3 cellular contexts compared by ENCODE assay signal in the genomic region with DNA sequence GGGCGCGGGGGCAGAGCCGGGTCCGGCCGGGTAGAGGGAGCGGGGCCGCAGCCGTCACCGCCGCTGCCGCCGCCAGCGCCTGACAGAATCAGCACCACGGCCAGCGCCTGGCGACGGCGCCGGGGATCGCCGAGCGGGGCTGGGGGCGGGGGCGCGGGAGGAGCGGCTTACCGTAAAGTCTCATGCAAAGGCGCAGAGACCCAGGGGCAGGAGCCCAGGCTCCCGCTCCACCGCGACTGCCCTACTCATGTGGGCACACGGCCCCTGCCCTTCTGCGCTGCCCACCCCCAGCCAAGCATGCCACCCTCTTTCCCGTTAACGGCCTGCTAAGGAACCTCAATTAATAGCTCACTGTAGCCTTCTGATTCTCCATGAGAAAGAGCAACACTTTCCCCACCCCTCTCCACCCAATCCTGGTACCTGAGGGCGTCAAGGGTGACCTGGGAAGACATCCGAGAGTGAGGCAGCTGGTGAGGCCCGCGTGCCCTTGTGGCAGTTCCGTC.
TF ChIP-seq lines count a peak whose summit lies in the region.

A gene with protein sequence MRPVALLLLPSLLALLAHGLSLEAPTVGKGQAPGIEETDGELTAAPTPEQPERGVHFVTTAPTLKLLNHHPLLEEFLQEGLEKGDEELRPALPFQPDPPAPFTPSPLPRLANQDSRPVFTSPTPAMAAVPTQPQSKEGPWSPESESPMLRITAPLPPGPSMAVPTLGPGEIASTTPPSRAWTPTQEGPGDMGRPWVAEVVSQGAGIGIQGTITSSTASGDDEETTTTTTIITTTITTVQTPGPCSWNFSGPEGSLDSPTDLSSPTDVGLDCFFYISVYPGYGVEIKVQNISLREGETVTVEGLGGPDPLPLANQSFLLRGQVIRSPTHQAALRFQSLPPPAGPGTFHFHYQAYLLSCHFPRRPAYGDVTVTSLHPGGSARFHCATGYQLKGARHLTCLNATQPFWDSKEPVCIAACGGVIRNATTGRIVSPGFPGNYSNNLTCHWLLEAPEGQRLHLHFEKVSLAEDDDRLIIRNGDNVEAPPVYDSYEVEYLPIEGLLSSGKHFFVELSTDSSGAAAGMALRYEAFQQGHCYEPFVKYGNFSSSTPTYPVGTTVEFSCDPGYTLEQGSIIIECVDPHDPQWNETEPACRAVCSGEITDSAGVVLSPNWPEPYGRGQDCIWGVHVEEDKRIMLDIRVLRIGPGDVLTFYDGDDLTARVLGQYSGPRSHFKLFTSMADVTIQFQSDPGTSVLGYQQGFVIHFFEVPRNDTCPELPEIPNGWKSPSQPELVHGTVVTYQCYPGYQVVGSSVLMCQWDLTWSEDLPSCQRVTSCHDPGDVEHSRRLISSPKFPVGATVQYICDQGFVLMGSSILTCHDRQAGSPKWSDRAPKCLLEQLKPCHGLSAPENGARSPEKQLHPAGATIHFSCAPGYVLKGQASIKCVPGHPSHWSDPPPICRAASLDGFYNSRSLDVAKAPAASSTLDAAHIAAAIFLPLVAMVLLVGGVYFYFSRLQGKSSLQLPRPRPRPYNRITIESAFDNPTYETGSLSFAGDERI (minus strand): TSS at position 98 of the 503 bp plus-strand sequence. CDS start 164 bp downstream, outside the sequence.

TF ChIP-seq in A549, 52 proteins besides CTCF, POLR2A, EP300 and RAD21 (continued from another document and continues in another):
- TF ChIP-seq FOSL2 (IDR thresholded peaks at IDR 0.05) (no peak), FOSL2 (CRISPR knock-in tag; IDR thresholded peaks at IDR 0.05) (peak; percentile 23; the same call in 1 of the 2 replicates), RNF2 (IDR thresholded peaks at IDR 0.05; ENCODE audit: borderline replicate concordance, low read depth) (no peak), TP53 (CRISPR knock-in tag; IDR thresholded peaks at IDR 0.05) (no peak), REST (IDR thresholded peaks at IDR 0.05) (peak; percentile 94), EHMT2 (IDR thresholded peaks at IDR 0.05; ENCODE audit: low read depth) (peak; percentile 57; the same call in 1 of the 2 replicates), MAZ (IDR thresholded peaks at IDR 0.05; ENCODE audit: borderline replicate concordance, low read depth, low read length) (0 out of 2 replicates have a peak, but pooled peaks have one; percentile 49), FOXS1 (CRISPR knock-in tag; IDR thresholded peaks at IDR 0.05) (0 out of 2 replicates have a peak, but pooled peaks have one; percentile 35), NFE2L2 (conservative IDR thresholded peaks at IDR 0.05; ENCODE audit: low read length) (no peak), HMGXB4 (CRISPR knock-in tag; IDR thresholded peaks at IDR 0.05; ENCODE audit: borderline replicate concordance) (no peak), HDAC2 (IDR thresholded peaks at IDR 0.05) (no peak), NPAS2 (CRISPR knock-in tag; IDR thresholded peaks at IDR 0.05; ENCODE audit: borderline replicate concordance) (no peak), JUNB (IDR thresholded peaks at IDR 0.05) (no peak), HOXB5 (CRISPR knock-in tag; IDR thresholded peaks at IDR 0.05) (peak; percentile 54; the same call in 1 of the 2 replicates)

TF ChIP-seq in HCT116, 20 proteins besides CTCF, POLR2A, EP300 and RAD21 (continued from another document):
- TF ChIP-seq REST (IDR thresholded peaks at IDR 0.05; ENCODE audit: low read depth) (peak; percentile 84), EGR1 (IDR thresholded peaks at IDR 0.05; ENCODE audit: low read depth) (0 out of 2 replicates have a peak, but pooled peaks have one; percentile 33)

TF ChIP-seq in neural cell, 6 proteins besides CTCF, POLR2A, EP300 and RAD21 (continued from another document):
- TF ChIP-seq REST (IDR thresholded peaks at IDR 0.05; ENCODE audit: borderline replicate concordance) (peak; percentile 95), POLR2AphosphoS5 (IDR thresholded peaks at IDR 0.05) (peak; percentile 63), EZH2 (IDR thresholded peaks at IDR 0.05; ENCODE audit: borderline replicate concordance, insufficient read depth, low read length, poor library complexity, severe bottlenecking) (no peak)
